1 cellular context compared by ENCODE assay signal in genomic region chr2:26243643-26244478, GRCh38.
TF ChIP-seq lines count a peak whose summit lies in the region.

No MANE protein-coding gene starts in this region.

TF ChIP-seq in HepG2, 621 proteins besides CTCF, POLR2A, EP300 and RAD21 (continued from another document and continues in another):
- TF ChIP-seq STAT6 (CRISPR knock-in tag; IDR thresholded peaks at IDR 0.05; ENCODE audit: borderline replicate concordance) (0 out of 2 replicates have a peak, but pooled peaks have one; percentile 20), ZBTB43 (CRISPR knock-in tag; conservative IDR thresholded peaks at IDR 0.05) (no peak), TARDBP (CRISPR knock-in tag; IDR thresholded peaks at IDR 0.05) (no peak; the same call in 1 of the 2 replicates), THAP11 (CRISPR knock-in tag; IDR thresholded peaks at IDR 0.05) (no peak), NFRKB (IDR thresholded peaks at IDR 0.05) (no peak), ZSCAN20 (CRISPR knock-in tag; IDR thresholded peaks at IDR 0.05; ENCODE audit: borderline replicate concordance) (no peak), ETS1 (CRISPR knock-in tag; IDR thresholded peaks at IDR 0.05) (no peak), ZNF318 (CRISPR knock-in tag; IDR thresholded peaks at IDR 0.05) (0 out of 2 replicates have a peak, but pooled peaks have one; percentile 19), ZNF713 (CRISPR knock-in tag; IDR thresholded peaks at IDR 0.05) (no peak), THAP7 (CRISPR knock-in tag; IDR thresholded peaks at IDR 0.05) (no peak), E2F5 (CRISPR knock-in tag; conservative IDR thresholded peaks at IDR 0.05) (no peak), HOXA9 (CRISPR knock-in tag; IDR thresholded peaks at IDR 0.05; ENCODE audit: borderline replicate concordance) (no peak), ZXDC (CRISPR knock-in tag; IDR thresholded peaks at IDR 0.05) (no peak), FLYWCH1 (CRISPR knock-in tag; IDR thresholded peaks at IDR 0.05) (no peak), ZNF441 (CRISPR knock-in tag; IDR thresholded peaks at IDR 0.05; ENCODE audit: borderline replicate concordance) (no peak; the same call in 1 of the 2 replicates), MEIS2 (CRISPR knock-in tag; IDR thresholded peaks at IDR 0.05) (no peak), ZBTB33 (CRISPR knock-in tag; IDR thresholded peaks at IDR 0.05) (no peak), JUN (CRISPR knock-in tag; IDR thresholded peaks at IDR 0.05) (no peak), ZNF850 (CRISPR knock-in tag; conservative IDR thresholded peaks at IDR 0.05) (no peak), NFIB (CRISPR knock-in tag; IDR thresholded peaks at IDR 0.05; ENCODE audit: borderline replicate concordance) (no peak), ZFP36L1 (CRISPR knock-in tag; IDR thresholded peaks at IDR 0.05) (no peak), ZNF326 (CRISPR knock-in tag; IDR thresholded peaks at IDR 0.05; ENCODE audit: borderline replicate concordance) (no peak), YEATS2 (CRISPR knock-in tag; IDR thresholded peaks at IDR 0.05; ENCODE audit: borderline replicate concordance) (no peak), ZNF878 (CRISPR knock-in tag; IDR thresholded peaks at IDR 0.05) (no peak), ZNF800 (CRISPR knock-in tag; IDR thresholded peaks at IDR 0.05) (no peak), ZNF484 (CRISPR knock-in tag; IDR thresholded peaks at IDR 0.05; ENCODE audit: borderline replicate concordance, low read depth) (no peak), SATB2 (CRISPR knock-in tag; IDR thresholded peaks at IDR 0.05) (no peak), NFE2 (CRISPR knock-in tag; IDR thresholded peaks at IDR 0.05) (no peak), MED8 (CRISPR knock-in tag; IDR thresholded peaks at IDR 0.05; ENCODE audit: insufficient replicate concordance) (peak; percentile 2), THYN1 (CRISPR knock-in tag; IDR thresholded peaks at IDR 0.05; ENCODE audit: borderline replicate concordance, low read depth) (no peak), POGZ (CRISPR knock-in tag; IDR thresholded peaks at IDR 0.05) (no peak), HBP1 (CRISPR knock-in tag; IDR thresholded peaks at IDR 0.05; ENCODE audit: low read depth) (no peak; the same call in 1 of the 2 replicates)
